Comparison of ENCODE assay signal across 8 cellular contexts in genomic region chrX:20171887-20172286, GRCh38.
"Had no signal": no experiment of that assay in that cellular context is flagged by ENCODE, and none has a peak within 500 bp of the region (broad histone marks: within the 10 kb centered on the region; RNA-seq: fewer than 3 reads in every experiment).

No MANE protein-coding gene starts in this region.

- ATAC-seq: GM23338, K562 had no signal

- H3K4me3 Mint-ChIP-seq: GM23338, H9 had no signal

- H3K27ac Mint-ChIP-seq: GM23338, H9 had no signal

- H3K4me1 Mint-ChIP-seq: GM23338, H9 had no signal

- H3K9me3 Mint-ChIP-seq: GM23338 had no signal

- H3K4me2 ChIP-seq: GM23338 had no signal

- DNase-seq: H9, HCEC 1CT, IMR-90 had no signal

- FAIRE-seq: H1, H54, HTR-8/SVneo, K562 had no signal

- H3K4me3 ChIP-seq: GM23338, K562 had no signal

- H2AFZ ChIP-seq: GM23338 had no signal
